8 cellular contexts compared by ENCODE assay signal in genomic region chr12:64452559-64453329, GRCh38. TPM values are rescaled to one million over a fixed set of nuclear protein-coding genes. Genes with fewer than 3 reads are reported as not detected.
A peak's percentile ranks its signal among the peaks of the same experiment; 100 is the strongest.
DNase-seq lines count a peak whose midpoint lies in the region; ATAC-seq and TF ChIP-seq lines count a peak whose summit lies in the region.

No MANE protein-coding gene starts in this region.

- ATAC-seq in HG03280 (IDR thresholded peaks at IDR 0.05; ENCODE audit: unreplicated experiment) (peak; percentile 0), Panc1 (0 out of 2 replicates have a peak, but pooled peaks have one; percentile 29)

- intact Hi-C loops in Panc1 (cut with micrococcal nuclease; ENCODE audit: unreplicated experiment) (no loop called here), stomach (cut with DNase I; ENCODE audit: low total_unique reads) (no loop called here), posterior vena cava (cut with DNase I) (no loop called here)

- H3K27me3 ChIP-seq in Panc1 (ENCODE audit: control insufficient read depth, insufficient read depth, low read length) (no peaks in the 10 kb centered on the region), layer of hippocampus (ENCODE audit: control insufficient read depth, insufficient read depth, low read length) (no peaks in the 10 kb centered on the region), stomach (no peaks in the 10 kb centered on the region)

- no peaks in the 10 kb centered on the region for H3K9me3 ChIP-seq in Panc1 (ENCODE audit: control insufficient read depth, insufficient read depth, low read depth, low read length)
- H3K9me3 ChIP-seq in stomach: no peaks in the 10 kb centered on the region

- in situ Hi-C loops in Panc1 (cut with HindIII; ENCODE audit: low pct_unique_long_range_greater_than_20kb, low sequenced_read_pairs): no loop called here

- peaks cover 8% of the 10 kb centered on the region for H3K36me3 Mint-ChIP-seq in chondrocyte (ENCODE audit: low read depth)

- H3K4me1 ChIP-seq in Panc1 (ENCODE audit: control insufficient read depth, insufficient read depth, low read length) (peaks cover 11% of the 10 kb centered on the region), stomach (peaks cover 5 to 55% (median 35%) of the 10 kb centered on the region in 4 donors)

- CTCF ChIA-PET in Panc1 (lab: Charles Lee): no interaction called here

- TF ChIP-seq CTCF in Panc1 (IDR thresholded peaks at IDR 0.05): no peak
- TF ChIP-seq CTCF in chondrocyte (IDR thresholded peaks at IDR 0.05): no peak
- TF ChIP-seq CTCF in stomach (IDR thresholded peaks at IDR 0.05): no peak

- DNase-seq in GDM1 (lab: John Stamatoyannopoulos, UW) (peak; percentile 26), Panc1 (ENCODE audit: low read depth, low spot score) (no peak), chondrocyte (ENCODE audit: low spot score) (no peak), stomach (peak; percentile 33), activated gamma-delta T cell treated with Interleukin-2 at 50 U/mL for 16 hours (no peak), posterior vena cava (ENCODE audit: low spot score) (no peak)

- peak overlapping the region; percentile 84 to 94 for H3K4me3 ChIP-seq in Panc1 (ENCODE audit: low read depth in 2 of 2, low read length in 2 of 2)
- H3K4me3 ChIP-seq in stomach: peak overlapping the region; percentile 78 to 96 (median 82)

- TF ChIP-seq EP300 in stomach (IDR thresholded peaks at IDR 0.05): no peak

- peaks cover 33% of the 10 kb centered on the region for H3K4me1 Mint-ChIP-seq in chondrocyte (ENCODE audit: low read depth)

- H3K36me3 ChIP-seq in Panc1 (ENCODE audit: control insufficient read depth, insufficient read depth, low read length) (peaks cover 24% of the 10 kb centered on the region), stomach (peaks cover 0 to 30% (median 18%) of the 10 kb centered on the region in 4 donors)

- peak overlapping the region; percentile 99 for H3K27ac Mint-ChIP-seq in chondrocyte (ENCODE audit: unreplicated experiment)

- peak overlapping the region; percentile 87 for H3K4me3 Mint-ChIP-seq in chondrocyte (ENCODE audit: unreplicated experiment)

- TF ChIP-seq POLR2A in stomach (IDR thresholded peaks at IDR 0.05): no peak

- no peaks in the 10 kb centered on the region for H3K27me3 Mint-ChIP-seq in chondrocyte (ENCODE audit: low read depth)

- TSS peak; percentile 66 for BruUV-seq in Panc1 (replicated peaks; lab: Mats Ljungman, UMichigan)

- H3K9me3 Mint-ChIP-seq in chondrocyte (ENCODE audit: low read depth): no peaks in the 10 kb centered on the region

- POLR2A ChIA-PET in Panc1 (lab: Charles Lee): no interaction called here

- WGBS in stomach, 5 donors: 0 to 1% (median 0%) methylated on average over 16 of the region's 16 CpGs

- peak overlapping the region; percentile 93 for H3K27ac ChIP-seq in Panc1 (ENCODE audit: low read length)
- H3K27ac ChIP-seq in layer of hippocampus (ENCODE audit: low read depth, low read length): peak overlapping the region; percentile 90
- H3K27ac ChIP-seq in stomach: peak overlapping the region; percentile 97 to 99 (median 98)

RNA-seq across cellular contexts. Expression of gene TBK1, which starts 0.8 kb away (rescaled TPM):
- 32.4 TPM for total RNA-seq in Panc1 (2021; ENCODE audit: unreplicated experiment)
- polyA plus RNA-seq in Panc1 (2012; ENCODE audit: insufficient read length): 12.3 TPM
- total RNA-seq in chondrocyte: 13.8 to 20.5 TPM (median 15.0 TPM) in 3 replicates
- total RNA-seq in stomach: 10 to 100 TPM in 3 of 5 donors, 1 to 10 TPM in 2; 1.4 to 45.5 (median 13.4) TPM
- 10 to 100 TPM in 2 of 3 donors, 1 to 10 TPM in 1; 10.0 to 16.0 (median 11.3) TPM for polyA plus RNA-seq in stomach
- 10 to 100 TPM; 18.5 to 22.6 TPM for total RNA-seq in posterior vena cava

RNA-seq across cellular contexts. Expression of gene XPOT, which starts 48.6 kb away (rescaled TPM):
- total RNA-seq in Panc1 (2021; ENCODE audit: unreplicated experiment): 155 TPM
- 69.3 TPM for polyA plus RNA-seq in Panc1 (2012; ENCODE audit: insufficient read length)
- 94.2 to 213 TPM (median 193 TPM) in 3 replicates for total RNA-seq in chondrocyte
- total RNA-seq in stomach: 100 to 1,000 TPM in 1 of 5 donors, 10 to 100 TPM in 4; 18.3 to 109 (median 32.5) TPM
- 10 to 100 TPM; 12.8 to 16.6 (median 13.0) TPM for polyA plus RNA-seq in stomach
- 10 to 100 TPM; 61.2 to 69.4 TPM for total RNA-seq in posterior vena cava

Comparison
In these comparisons a context has a peak if more than half of its experiments do, and no peak if none do; other contexts are left out.
1. DNase-seq: peak in GDM1 (single experiment) and stomach (single experiment); none in Panc1 (single experiment), chondrocyte (single experiment), activated gamma-delta T cell treated with Interleukin-2 at 50 U/mL for 16 hours (single experiment) and posterior vena cava (single experiment).
2. Peak in every context shown above with its lines, with median percentiles within 50 percentile points of each other: H3K27ac ChIP-seq.